In genomic region chr9:19184144-19184917, GRCh38 we compare ENCODE assay signal across 8 cellular contexts. TPM values are rescaled to one million over a fixed set of nuclear protein-coding genes. Genes with fewer than 3 reads are reported as not detected.
DNase-seq lines count a peak whose midpoint lies in the region; ATAC-seq and TF ChIP-seq lines count a peak whose summit lies in the region.

No MANE protein-coding gene starts in this region.

- POLR2A ChIA-PET in naive thymus-derived CD4-positive, alpha-beta T cell (lab: Charles Lee), result interaction anchor here (0.6 to 2.5 kb wide), 8 partner anchors 46 to 195 kb away, joined by 3 to 10 read pairs (median 4); partner anchors contain the start of genes DENND4C and RRAGA

- CTCF ChIA-PET in naive thymus-derived CD4-positive, alpha-beta T cell (lab: Charles Lee), result interaction anchor here (0.5 to 1.5 kb wide), 7 partner anchors 9 to 280 kb away, joined by 3 to 9 read pairs (median 3); no protein-coding TSS in a partner anchor

- peak; percentile 26 for TF ChIP-seq CTCF in GM13976 (IDR thresholded peaks at IDR 0.05; ENCODE audit: borderline replicate concordance, control extremely low read depth, extremely low read depth, insufficient read depth, missing control alignments)

- intact Hi-C loops in naive thymus-derived CD4-positive, alpha-beta T cell (cut with micrococcal nuclease), result loop anchor here (1.0 to 5.0 kb wide), 7 partner anchors 23 to 196 kb away; partner anchors contain the start of genes DENND4C (in 2 of the 2), HAUS6 (in 2 of the 2), RPS6 (in 2 of the 2) and PLIN2 (in 1 of the 2)

- peaks cover 11 to 17% of the 10 kb centered on the region in 2 donors for H3K4me1 ChIP-seq in naive thymus-derived CD4-positive, alpha-beta T cell (ENCODE audit: control insufficient read depth in 2 of 2, insufficient read depth in 2 of 2, low read length in 2 of 2)

- in situ Hi-C loops in GM13976 (cut with MboI; ENCODE audit: low sequenced_read_pairs, unreplicated experiment), result loop anchor here (10.0 kb wide), 1 partner anchor 270 kb away; no protein-coding TSS in a partner anchor

- peak; percentile 81 for DNase-seq in GM13976 (ENCODE audit: low spot score)
- peak; percentile 44 for DNase-seq in NOMO-1 treated with DMSO at 0.1 percent for 48 hours (lab: John Stamatoyannopoulos, UW; ENCODE audit: unreplicated experiment)
- DNase-seq in activated T-cell treated with anti-CD3 and anti-CD28 coated beads for 1 hour (ENCODE audit: low read depth), result peak; percentile 53
- no peak for DNase-seq in epithelial cell of prostate (ENCODE audit: low read depth, low spot score)
- DNase-seq in naive thymus-derived CD4-positive, alpha-beta T cell, result peak; percentile 32 to 75 (median 47)
- DNase-seq in stimulated activated effector memory CD8-positive, alpha-beta T cell treated with anti-CD3 and anti-CD28 coated beads, Interleukin-12 subunit alpha, Interleukin-12 subunit beta, amount 100 ng/mL, for 72 hours (ENCODE audit: low spot score in 2 of 2), result peak; percentile 60 to 89
- DNase-seq in NCI-H128 (lab: John Stamatoyannopoulos, UW; ENCODE audit: unreplicated experiment), result no peak

- peaks cover 6 to 19% (median 13%) of the 10 kb centered on the region in 7 donors for H3K4me1 Mint-ChIP-seq in naive thymus-derived CD4-positive, alpha-beta T cell
- peaks cover 25% of the 10 kb centered on the region for H3K4me1 Mint-ChIP-seq in stimulated activated effector memory CD8-positive, alpha-beta T cell treated with anti-CD3 and anti-CD28 coated beads, Interleukin-12 subunit alpha, Interleukin-12 subunit beta, amount 100 ng/mL, for 72 hours

- H3K36me3 ChIP-seq in naive thymus-derived CD4-positive, alpha-beta T cell (ENCODE audit: control insufficient read depth in 2 of 3, insufficient read depth in 3 of 3, low read length in 3 of 3), result no peaks in the 10 kb centered on the region

- peak overlapping the region; percentile 83 to 97 (median 93) for H3K27ac Mint-ChIP-seq in naive thymus-derived CD4-positive, alpha-beta T cell
- H3K27ac Mint-ChIP-seq in stimulated activated effector memory CD8-positive, alpha-beta T cell treated with anti-CD3 and anti-CD28 coated beads, Interleukin-12 subunit alpha, Interleukin-12 subunit beta, amount 100 ng/mL, for 72 hours, result peak overlapping the region; percentile 89

- no peaks in the 10 kb centered on the region for H3K9me3 ChIP-seq in naive thymus-derived CD4-positive, alpha-beta T cell (ENCODE audit: control insufficient read depth in 2 of 3, low read length in 3 of 3)

- H3K27ac ChIP-seq in epithelial cell of prostate, result peak overlapping the region; percentile 86
- H3K27ac ChIP-seq in naive thymus-derived CD4-positive, alpha-beta T cell (ENCODE audit: low read depth, low read length), result peak overlapping the region; percentile 62

- H3K4me3 ChIP-seq in naive thymus-derived CD4-positive, alpha-beta T cell (ENCODE audit: low read length), result no peak overlapping the region

- H3K4me3 Mint-ChIP-seq in naive thymus-derived CD4-positive, alpha-beta T cell, result peak overlapping the region in 9 of 10 donors; percentile 3 to 66 (median 34)
- peak overlapping the region; percentile 62 for H3K4me3 Mint-ChIP-seq in stimulated activated effector memory CD8-positive, alpha-beta T cell treated with anti-CD3 and anti-CD28 coated beads, Interleukin-12 subunit alpha, Interleukin-12 subunit beta, amount 100 ng/mL, for 72 hours

- H3K27me3 ChIP-seq in naive thymus-derived CD4-positive, alpha-beta T cell (ENCODE audit: control insufficient read depth in 2 of 2, insufficient read depth in 2 of 2, low read length in 2 of 2), result no peaks in the 10 kb centered on the region

- no peaks in the 10 kb centered on the region for H3K36me3 Mint-ChIP-seq in naive thymus-derived CD4-positive, alpha-beta T cell
- H3K36me3 Mint-ChIP-seq in stimulated activated effector memory CD8-positive, alpha-beta T cell treated with anti-CD3 and anti-CD28 coated beads, Interleukin-12 subunit alpha, Interleukin-12 subunit beta, amount 100 ng/mL, for 72 hours, result no peaks in the 10 kb centered on the region

- no peaks in the 10 kb centered on the region for H3K9me3 Mint-ChIP-seq in naive thymus-derived CD4-positive, alpha-beta T cell
- H3K9me3 Mint-ChIP-seq in stimulated activated effector memory CD8-positive, alpha-beta T cell treated with anti-CD3 and anti-CD28 coated beads, Interleukin-12 subunit alpha, Interleukin-12 subunit beta, amount 100 ng/mL, for 72 hours, result no peaks in the 10 kb centered on the region

- ATAC-seq in HG02642 (IDR thresholded peaks at IDR 0.05; ENCODE audit: poor library complexity, unreplicated experiment), result peak; percentile 99
- ATAC-seq in naive thymus-derived CD4-positive, alpha-beta T cell, result peak; percentile 97
- peak; percentile 100 for ATAC-seq in stimulated activated effector memory CD8-positive, alpha-beta T cell treated with anti-CD3 and anti-CD28 coated beads, Interleukin-12 subunit alpha, Interleukin-12 subunit beta, amount 100 ng/mL, for 72 hours

- no peaks in the 10 kb centered on the region for H3K27me3 Mint-ChIP-seq in naive thymus-derived CD4-positive, alpha-beta T cell

RNA-seq across cellular contexts. Expression of gene DENND4C, which starts 46.2 kb away (rescaled TPM):
- total RNA-seq in naive thymus-derived CD4-positive, alpha-beta T cell, result 10 to 100 TPM; 43.5 to 77.5 (median 52.0) TPM
- polyA plus RNA-seq in naive thymus-derived CD4-positive, alpha-beta T cell, result 10 to 100 TPM; 34.7 to 35.2 TPM

RNA-seq across cellular contexts. Expression of gene PLIN2, which starts 57.0 kb away (rescaled TPM):
- total RNA-seq in naive thymus-derived CD4-positive, alpha-beta T cell, result 10 to 100 TPM; 43.9 to 91.9 (median 56.1) TPM
- 100 to 1,000 TPM in 1 of 2 donors, 10 to 100 TPM in 1; 74.2 to 125 TPM for polyA plus RNA-seq in naive thymus-derived CD4-positive, alpha-beta T cell

Comparison
In these comparisons a context has a peak if more than half of its experiments do, and no peak if none do; other contexts are left out.
1. DNase-seq: peak in GM13976 (single experiment), NOMO-1 treated with DMSO at 0.1 percent for 48 hours (single experiment), activated T-cell treated with anti-CD3 and anti-CD28 coated beads for 1 hour (single experiment), naive thymus-derived CD4-positive, alpha-beta T cell (9 of 9) and stimulated activated effector memory CD8-positive, alpha-beta T cell treated with anti-CD3 and anti-CD28 coated beads, Interleukin-12 subunit alpha, Interleukin-12 subunit beta, amount 100 ng/mL, for 72 hours (2 of 2); none in epithelial cell of prostate (single experiment) and NCI-H128 (single experiment).
2. Peak in every context shown above with its lines, with median percentiles within 50 percentile points of each other: ATAC-seq.